In the genomic region with DNA sequence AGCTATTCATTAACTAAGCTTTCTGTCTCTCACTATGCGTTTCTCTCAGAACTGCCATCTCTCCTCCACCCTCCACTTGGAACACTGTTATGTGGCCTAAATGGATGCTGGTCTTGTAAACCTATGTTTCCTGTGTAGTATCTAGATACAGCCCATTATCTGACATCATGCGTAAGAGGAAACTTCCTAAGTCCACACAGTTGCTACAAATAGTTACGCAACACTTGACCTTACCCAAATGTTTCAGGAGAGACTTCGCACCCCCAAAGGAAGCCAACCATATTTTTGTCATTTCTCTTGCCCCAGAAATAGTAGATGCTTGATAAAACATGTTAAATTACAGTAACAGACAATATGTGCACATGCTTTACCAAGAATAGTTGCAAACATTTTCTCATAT, we compare ENCODE assay signal across 22 cellular contexts.
DNase-seq lines count a peak whose midpoint lies in the region; ATAC-seq and TF ChIP-seq lines count a peak whose summit lies in the region.
"Had no signal": no experiment of that assay in that cellular context is flagged by ENCODE, and none has a peak within 500 bp of the region (broad histone marks: within the 10 kb centered on the region; RNA-seq: fewer than 3 reads in every experiment).

No MANE protein-coding gene starts in this region.

- no peak for ATAC-seq in omental fat pad (ENCODE audit: low FRiP score)
- no peak for ATAC-seq in GM19023 (IDR thresholded peaks at IDR 0.05; ENCODE audit: unreplicated experiment)
- ATAC-seq: SK-N-SH treated with all-trans-retinoic acid at 6 μM for 48 hours had no signal

- peak; percentile 3 to 30 for DNase-seq in NOMO-1 (lab: John Stamatoyannopoulos, UW; ENCODE audit: unreplicated experiment in 2 of 2)
- no peak for DNase-seq in NOMO-1 treated with dmso at 0.1 percent for 144 hours (lab: John Stamatoyannopoulos, UW; ENCODE audit: unreplicated experiment)
- peak; percentile 40 for DNase-seq in NOMO-1 treated with DMSO at 0.1 percent for 48 hours (lab: John Stamatoyannopoulos, UW; ENCODE audit: unreplicated experiment)
- DNase-seq in fibroblast of mammary gland (ENCODE audit: low read depth): peak; percentile 8
- DNase-seq in 8988T: no peak
- no peak for DNase-seq in omental fat pad (ENCODE audit: low spot score)
- DNase-seq in iPS-NIHi11 (ENCODE audit: low spot score): no peak
- DNase-seq: Calu3; CD8-positive, alpha-beta memory T cell; DMS153; Kasumi-1; MG63; NCI-H1105; NCI-H1694; NCI-H2081; NCI-H2171; NCI-H345; NCI-H524 treated with DMSO at 0.1 percent for 48 hours; NCI-H82; SHP77 treated with DMSO at 0.1 percent for 48 hours had no signal

- TF ChIP-seq CTCF in fibroblast of mammary gland (conservative IDR thresholded peaks at IDR 0.05; ENCODE audit: control insufficient read depth, insufficient read depth, low read depth, low read length): no peak
- no peak for TF ChIP-seq CTCF in omental fat pad (IDR thresholded peaks at IDR 0.05)

- H3K4me3 ChIP-seq in fibroblast of mammary gland (ENCODE audit: control insufficient read depth, low read depth, low read length): no peak overlapping the region
- H3K4me3 ChIP-seq: MG63 had no signal

Comparison
In these comparisons a context has a peak if more than half of its experiments do, and no peak if none do; other contexts are left out.
1. DNase-seq: peak in NOMO-1 (2 of 2), NOMO-1 treated with DMSO at 0.1 percent for 48 hours (single experiment) and fibroblast of mammary gland (single experiment); none in NOMO-1 treated with dmso at 0.1 percent for 144 hours (single experiment), 8988T (single experiment), omental fat pad (single experiment) and iPS-NIHi11 (single experiment).